In the genomic region with DNA sequence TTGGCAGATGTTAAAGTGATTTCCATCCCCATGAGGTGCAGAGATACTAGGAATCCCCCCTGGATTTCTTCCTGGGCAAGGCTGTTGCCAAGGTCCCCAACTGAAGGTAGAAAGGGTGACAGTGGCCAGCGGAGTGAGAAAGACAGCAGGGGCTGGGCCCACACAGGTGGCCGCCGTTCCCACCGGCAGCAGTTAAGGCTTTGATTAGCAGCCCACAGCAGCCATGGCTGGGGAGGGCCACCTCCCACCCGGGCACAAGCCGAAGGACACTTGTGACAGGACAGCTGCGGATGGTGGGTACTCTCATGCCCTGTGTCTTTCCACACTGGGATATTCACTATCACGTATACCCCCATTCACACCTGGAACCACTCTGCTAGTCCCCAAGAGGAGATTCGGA, we compare ENCODE assay signal across 7 cellular contexts.
"Had no signal": no experiment of that assay in that cellular context is flagged by ENCODE, and none has a peak within 500 bp of the region (broad histone marks: within the 10 kb centered on the region; RNA-seq: fewer than 3 reads in every experiment).

No MANE protein-coding gene starts in this region.

- FAIRE-seq: H1, H54, HTR-8/SVneo had no signal

- H2AFZ ChIP-seq: GM23338 had no signal

- ATAC-seq: GM23338 had no signal

- DNase-seq: H9, HCEC 1CT, KBM-7 had no signal

- H3K4me3 ChIP-seq: GM23338 had no signal

- H3K4me2 ChIP-seq: GM23338 had no signal
